8 cellular contexts compared by ENCODE assay signal in genomic region chr7:3092468-3092867, GRCh38. TPM values are rescaled to one million over a fixed set of nuclear protein-coding genes. Genes with fewer than 3 reads are reported as not detected.
DNase-seq lines count a peak whose midpoint lies in the region; ATAC-seq, FAIRE-seq and TF ChIP-seq lines count a peak whose summit lies in the region.

No MANE protein-coding gene starts in this region.

- ATAC-seq in GM18867 (IDR thresholded peaks at IDR 0.05; ENCODE audit: unreplicated experiment): peak; percentile 79
- ATAC-seq in HG03060 (IDR thresholded peaks at IDR 0.05; ENCODE audit: low read depth, unreplicated experiment): peak; percentile 51
- peak; percentile 41 for ATAC-seq in esophagus mucosa

- TF ChIP-seq POLR2A in H54 (IDR thresholded peaks at IDR 0.05; ENCODE audit: low read depth, low read length): no peak

- FAIRE-seq in H54 (lab: Jason Lieb, UNC): no peak

- DNase-seq in activated CD4-positive, alpha-beta T cell treated with anti-CD3 and anti-CD28 coated beads for 24 hours (ENCODE audit: low read depth in 2 of 2): peak; percentile 33 to 53
- peak; percentile 32 to 50 for DNase-seq in stimulated activated CD8-positive, alpha-beta memory T cell treated with anti-CD3 and anti-CD28 coated beads, Interleukin-2, amount 100 ng/mL, for 1 hour (ENCODE audit: low read depth in 2 of 2)
- DNase-seq in midbrain (lab: John Stamatoyannopoulos, UW): no peak
- no peak for DNase-seq in H54 (ENCODE audit: insufficient read length, low spot score)
- DNase-seq in cerebellar cortex (ENCODE audit: low spot score): no peak

RNA-seq across cellular contexts. Expression of gene CARD11, which starts 48.8 kb away (rescaled TPM):
- total RNA-seq in esophagus mucosa: 0.80 TPM

Comparison
In these comparisons a context has a peak if more than half of its experiments do, and no peak if none do; other contexts are left out.
1. DNase-seq: peak in activated CD4-positive, alpha-beta T cell treated with anti-CD3 and anti-CD28 coated beads for 24 hours (2 of 2) and stimulated activated CD8-positive, alpha-beta memory T cell treated with anti-CD3 and anti-CD28 coated beads, Interleukin-2, amount 100 ng/mL, for 1 hour (2 of 2); none in midbrain (single experiment), H54 (single experiment) and cerebellar cortex (single experiment).
2. Peak in every context shown above with its lines, with median percentiles within 50 percentile points of each other: ATAC-seq.